ENCODE assay signal across 26 cellular contexts in genomic region chr7:101412976-101413375, GRCh38. TPM values are rescaled to one million over a fixed set of nuclear protein-coding genes. Genes with fewer than 3 reads are reported as not detected.
"Had no signal": no experiment of that assay in that cellular context is flagged by ENCODE, and none has a peak within 500 bp of the region (broad histone marks: within the 10 kb centered on the region; RNA-seq: fewer than 3 reads in every experiment).

No MANE protein-coding gene starts in this region.

- H3K27me3 ChIP-seq: ovary, right atrium auricular region, right lobe of liver, uterus had no signal

- H3K36me3 Mint-ChIP-seq: stimulated activated memory B cell treated with anti-CD40 and anti-IgM and Interleukin-4, amounts not matched to agents 10 μg/mL and 1 μg/mL and 100 μg/mL, for 72 hours had no signal

- H3K27ac Mint-ChIP-seq: natural killer cell treated with Interleukin-12 subunit alpha and Interleukin-12 subunit beta and Interleukin-15 and Interleukin-18, amount 100 ng/mL, for 72 hours; progenitor cell of endocrine pancreas; stimulated activated memory B cell treated with anti-CD40 and anti-IgM and Interleukin-4, amounts not matched to agents 10 μg/mL and 1 μg/mL and 100 μg/mL, for 72 hours; stimulated activated naive CD8-positive, alpha-beta T cell treated with anti-CD3 and anti-CD28 coated beads, Interleukin-15, amount 100 ng/mL, for 72 hours; type B pancreatic cell had no signal

- H3K4me3 ChIP-seq: left ventricle myocardium inferior, lung, mucosa of descending colon, ovary, right atrium auricular region, right lobe of liver, smooth muscle cell, tibial nerve, uterus had no signal

- H3K27me3 Mint-ChIP-seq: progenitor cell of endocrine pancreas, type B pancreatic cell had no signal

- H3K9me3 Mint-ChIP-seq: natural killer cell treated with Interleukin-12 subunit alpha and Interleukin-12 subunit beta and Interleukin-15 and Interleukin-18, amount 100 ng/mL, for 72 hours had no signal

- ATAC-seq: mucosa of descending colon; naive thymus-derived CD4-positive, alpha-beta T cell; natural killer cell treated with Interleukin-12 subunit alpha and Interleukin-12 subunit beta and Interleukin-15 and Interleukin-18, amount 100 ng/mL, for 72 hours; right lobe of liver; stimulated activated memory B cell treated with anti-CD40 and anti-IgM and Interleukin-4, amounts not matched to agents 10 μg/mL and 1 μg/mL and 100 μg/mL, for 72 hours; stimulated activated naive CD8-positive, alpha-beta T cell treated with anti-CD3 and anti-CD28 coated beads, Interleukin-15, amount 100 ng/mL, for 72 hours had no signal

- H3K4me1 ChIP-seq: left ventricle myocardium inferior, right lobe of liver, tibial nerve, uterus had no signal

- H3K9me3 ChIP-seq: ovary, right lobe of liver, uterus had no signal

- H3K27ac ChIP-seq: left ventricle myocardium inferior, ovary, right atrium auricular region, right lobe of liver, tibial nerve, uterus had no signal

- H3K4me2 ChIP-seq: smooth muscle cell had no signal

- DNase-seq: islet precursor cell; left ventricle myocardium inferior; mesendoderm; midbrain; mucosa of descending colon; naive thymus-derived CD4-positive, alpha-beta T cell; ovary; right lobe of liver; stimulated activated CD4-positive, alpha-beta T cell treated with anti-CD3 and anti-CD28 coated beads, Interleukin-1b, Interleukin-23, amount 100 ng/mL, for 48 hours; stimulated activated CD4-positive, alpha-beta T cell treated with anti-CD3 and anti-CD28 coated beads, Interleukin-2, amount 100 ng/mL, for 48 hours; stimulated activated CD4-positive, alpha-beta T cell treated with anti-CD3 and anti-CD28 coated beads, Interleukin-4, amount 100 ng/mL, for 4 hours; stimulated activated CD8-positive, alpha-beta memory T cell treated with anti-CD3 and anti-CD28 coated beads, Interleukin-4, amount 100 ng/mL, for 48 hours; stimulated activated naive CD4-positive, alpha-beta T cell treated with Interleukin-2 at 50 U/mL for 16 hours; stimulated activated naive CD8-positive, alpha-beta T cell treated with anti-CD3 and anti-CD28 coated beads, Interleukin-15, amount 100 ng/mL, for 72 hours; substantia nigra; uterus had no signal

- H3K4me3 Mint-ChIP-seq: naive thymus-derived CD4-positive, alpha-beta T cell; natural killer cell treated with Interleukin-12 subunit alpha and Interleukin-12 subunit beta and Interleukin-15 and Interleukin-18, amount 100 ng/mL, for 72 hours; stimulated activated memory B cell treated with anti-CD40 and anti-IgM and Interleukin-4, amounts not matched to agents 10 μg/mL and 1 μg/mL and 100 μg/mL, for 72 hours; stimulated activated naive CD8-positive, alpha-beta T cell treated with anti-CD3 and anti-CD28 coated beads, Interleukin-15, amount 100 ng/mL, for 72 hours; type B pancreatic cell had no signal

- H3K36me3 ChIP-seq: left ventricle myocardium inferior, ovary, right atrium auricular region, right lobe of liver, tibial nerve, uterus had no signal

RNA-seq across cellular contexts. Expression of gene COL26A1, which starts 50.3 kb away (rescaled TPM):
- total RNA-seq: left ventricle myocardium inferior; mucosa of descending colon; natural killer cell treated with Interleukin-12 subunit alpha and Interleukin-12 subunit beta and Interleukin-15 and Interleukin-18, amount 100 ng/mL, for 72 hours; pulmonary artery endothelial cell; right atrium auricular region; ureter had no signal
- polyA plus RNA-seq: naive thymus-derived CD4-positive, alpha-beta T cell had no signal
